Comparison of ENCODE assay signal across 12 cellular contexts in genomic region chr6:169253341-169253740, GRCh38. TPM values are rescaled to one million over a fixed set of nuclear protein-coding genes. Genes with fewer than 3 reads are reported as not detected.
DNase-seq lines count a peak whose midpoint lies in the region; ATAC-seq and TF ChIP-seq lines count a peak whose summit lies in the region.
"Had no signal": no experiment of that assay in that cellular context is flagged by ENCODE, and none has a peak within 500 bp of the region (broad histone marks: within the 10 kb centered on the region; RNA-seq: fewer than 3 reads in every experiment).

No MANE protein-coding gene starts in this region.

- H3K36me3 ChIP-seq in breast epithelium (no peaks in the 10 kb centered on the region), esophagus squamous epithelium (peaks cover 0 to 8% (median 0%) of the 10 kb centered on the region in 3 donors), urinary bladder (ENCODE audit: insufficient read depth) (no peaks in the 10 kb centered on the region)
- H3K36me3 ChIP-seq: BLaER1 had no signal

- H3K4me1 Mint-ChIP-seq in MCF 10A (ENCODE audit: insufficient read depth, unreplicated experiment) (peaks cover 6% of the 10 kb centered on the region), nephron progenitor cell (peaks cover 31% of the 10 kb centered on the region)

- DNase-seq in breast epithelium (ENCODE audit: low spot score in 2 of 2), result no peak
- no peak for DNase-seq in MCF 10A (ENCODE audit: unreplicated experiment)
- no peak for DNase-seq in esophagus squamous epithelium (lab: John Stamatoyannopoulos, UW)
- no peak for DNase-seq in nephron progenitor cell
- no peak for DNase-seq in NCI-H187 (lab: John Stamatoyannopoulos, UW)
- no peak for DNase-seq in DMS 273 (lab: John Stamatoyannopoulos, UW; ENCODE audit: unreplicated experiment)
- DNase-seq: kidney glomerular epithelial cell; NK-92 treated with Interleukin-12 subunit alpha and Interleukin-12 subunit beta, amount 100 ng/mL, for 24 hours had no signal

- WGBS in esophagus squamous epithelium, 2 donors, result 5 to 24% methylated on average over 10 to 13 of the region's 13 CpGs
- 15% methylated on average over 13 of the region's 13 CpGs for WGBS in urinary bladder

- TF ChIP-seq POLR2A in breast epithelium (IDR thresholded peaks at IDR 0.05) (no peak), esophagus squamous epithelium (IDR thresholded peaks at IDR 0.05) (no peak)

- H3K27ac Mint-ChIP-seq in MCF 10A (ENCODE audit: low read depth, unreplicated experiment), result no peak overlapping the region
- H3K27ac Mint-ChIP-seq in nephron progenitor cell, result no peak overlapping the region

- CTCF ChIA-PET in MCF 10A (lab: Yijun Ruan, JAX), result interaction anchor here (0.5 to 0.6 kb wide), 2 partner anchors 154 to 1287 kb away, joined by 3 read pairs; no protein-coding TSS in a partner anchor

- H3K4me3 ChIP-seq in breast epithelium, result peak overlapping the region; percentile 46 to 66 (median 50)
- peak overlapping the region; percentile 11 to 62 (median 38) for H3K4me3 ChIP-seq in esophagus squamous epithelium
- H3K4me3 ChIP-seq in urinary bladder (ENCODE audit: low read depth, low read length), result peak overlapping the region; percentile 41
- H3K4me3 ChIP-seq: BLaER1 had no signal

- H3K27ac ChIP-seq in breast epithelium (peak overlapping the region; percentile 75 to 86), esophagus squamous epithelium (peak overlapping the region; percentile 39 to 83 (median 60)), urinary bladder (ENCODE audit: low read depth) (no peak overlapping the region)
- H3K27ac ChIP-seq: BLaER1, HL-60 had no signal

- peaks cover 0 to 8% of the 10 kb centered on the region in 2 donors for H3K27me3 ChIP-seq in breast epithelium
- H3K27me3 ChIP-seq in esophagus squamous epithelium, result peaks cover 0 to 48% (median 0%) of the 10 kb centered on the region in 4 donors
- H3K27me3 ChIP-seq: BLaER1 had no signal

- no peaks in the 10 kb centered on the region for H3K9me3 ChIP-seq in breast epithelium
- no peaks in the 10 kb centered on the region for H3K9me3 ChIP-seq in esophagus squamous epithelium
- H3K9me3 ChIP-seq: BLaER1 had no signal

- no peak for ATAC-seq in GM18502 (IDR thresholded peaks at IDR 0.05; ENCODE audit: poor library complexity, unreplicated experiment)

- BruUV-seq in MCF 10A (replicated peaks; lab: Mats Ljungman, UMichigan), result no TSS peak

- H3K27me3 Mint-ChIP-seq in MCF 10A (ENCODE audit: insufficient read depth, unreplicated experiment) (no peaks in the 10 kb centered on the region), nephron progenitor cell (ENCODE audit: low read depth, poor library complexity) (peaks cover 77% of the 10 kb centered on the region)

- H3K4me1 ChIP-seq in breast epithelium (no peaks in the 10 kb centered on the region), esophagus squamous epithelium (peaks cover 0 to 50% (median 12%) of the 10 kb centered on the region in 3 donors), urinary bladder (ENCODE audit: insufficient read depth) (no peaks in the 10 kb centered on the region)
- H3K4me1 ChIP-seq: BLaER1 had no signal

- H3K36me3 Mint-ChIP-seq in MCF 10A (ENCODE audit: insufficient read depth, unreplicated experiment) (peaks cover 7% of the 10 kb centered on the region), nephron progenitor cell (ENCODE audit: low read depth) (no peaks in the 10 kb centered on the region)

- TF ChIP-seq CTCF in breast epithelium (IDR thresholded peaks at IDR 0.05) (no peak), MCF 10A (IDR thresholded peaks at IDR 0.05; ENCODE audit: unreplicated experiment) (no peak), esophagus squamous epithelium (IDR thresholded peaks at IDR 0.05) (no peak), nephron progenitor cell (IDR thresholded peaks at IDR 0.05) (no peak)

- no peaks in the 10 kb centered on the region for H3K9me3 Mint-ChIP-seq in MCF 10A (ENCODE audit: unreplicated experiment)
- peaks cover 28% of the 10 kb centered on the region for H3K9me3 Mint-ChIP-seq in nephron progenitor cell

- intact Hi-C loops in breast epithelium (cut with DNase I; ENCODE audit: low total_unique reads), result no loop called here
- intact Hi-C loops in MCF 10A (cut with micrococcal nuclease), result no loop called here
- intact Hi-C loops in esophagus squamous epithelium (cut with DNase I), result no loop called here

- H3K4me3 Mint-ChIP-seq in MCF 10A (ENCODE audit: unreplicated experiment) (no peak overlapping the region), nephron progenitor cell (peak overlapping the region; percentile 79)

- POLR2A ChIA-PET in MCF 10A (lab: Yijun Ruan, JAX), result interaction anchor here (0.7 kb wide), 1 partner anchor 15 kb away, joined by 3 read pairs; no protein-coding TSS in a partner anchor

RNA-seq across cellular contexts. Expression of gene THBS2, which starts 0.3 kb away (rescaled TPM):
- total RNA-seq in breast epithelium, result 100 to 1,000 TPM in 1 of 3 donors, 10 to 100 TPM in 2; 31.9 to 145 (median 73.0) TPM
- total RNA-seq in MCF 10A (2022), result 0.05 TPM in 1 of 2 replicates, not detected in the other
- total RNA-seq in esophagus squamous epithelium, result 10 to 100 TPM in 3 of 4 donors, 1 to 10 TPM in 1; 4.3 to 35.7 (median 25.5) TPM
- 140 TPM for total RNA-seq in urinary bladder
- 22.8 TPM for polyA plus RNA-seq in urinary bladder
